In genomic region chr1:147242449-147243227, GRCh38 we compare ENCODE assay signal across 8 cellular contexts. TPM values are rescaled to one million over a fixed set of nuclear protein-coding genes. Genes with fewer than 3 reads are reported as not detected.
A peak's percentile ranks its signal among the peaks of the same experiment; 100 is the strongest.
DNase-seq lines count a peak whose midpoint lies in the region; ATAC-seq and TF ChIP-seq lines count a peak whose summit lies in the region.

TSS of gene CHD1L (plus strand) at chr1:147242684. CDS start at chr1:147242704, 20 bp downstream.

- H3K27me3 ChIP-seq in right lobe of liver: no peaks in the 10 kb centered on the region

- TF ChIP-seq POLR2A in right lobe of liver (IDR thresholded peaks at IDR 0.05): peak; percentile 78

- H3K9me3 ChIP-seq in right lobe of liver: no peaks in the 10 kb centered on the region

- H3K4me1 ChIP-seq in right lobe of liver: peaks cover 0 to 47% (median 6%) of the 10 kb centered on the region in 4 donors

- 0% methylated on average over 3 of the region's 82 CpGs for WGBS in right lobe of liver (ENCODE audit: insufficient coverage, low coverage, low lambda C conversion rate, missing lambda C conversion rate)

- H3K36me3 ChIP-seq in right lobe of liver: no peaks in the 10 kb centered on the region

- intact Hi-C loops in right lobe of liver (cut with DNase I): no loop called here

- peak within 1 kb of the TSS; percentile 93 to 98 (median 94) for H3K4me3 ChIP-seq in right lobe of liver

- DNase-seq in CD1c-positive myeloid dendritic cell (ENCODE audit: extremely low spot score): peak; percentile 98
- DNase-seq in NCI-H748 treated with DMSO at 0.1 percent for 48 hours (lab: John Stamatoyannopoulos, UW): peak; percentile 82
- DNase-seq in activated CD4-positive, alpha-beta T cell treated with anti-CD3 and anti-CD28 coated beads, Interleukin-2, amount 50 U/mL, for 4 hours: peak; percentile 90 to 91
- DNase-seq in dermis microvascular lymphatic vessel endothelial cell (ENCODE audit: low read depth in 2 of 2): peak; percentile 84 to 97
- DNase-seq in right lobe of liver: peak; percentile 97 to 98 (median 97)
- peak; percentile 91 to 95 for DNase-seq in stimulated activated CD4-positive, alpha-beta T cell treated with anti-CD3 and anti-CD28 coated beads, Interleukin-4, amount 100 ng/mL, for 4 hours

- peak; percentile 86 to 98 (median 90) for TF ChIP-seq CTCF in right lobe of liver (IDR thresholded peaks at IDR 0.05)

- ATAC-seq in GM19395 (IDR thresholded peaks at IDR 0.05; ENCODE audit: unreplicated experiment): peak; percentile 87
- ATAC-seq in HG03565 (IDR thresholded peaks at IDR 0.05; ENCODE audit: unreplicated experiment): peak; percentile 82
- ATAC-seq in right lobe of liver: peak; percentile 85 to 93 (median 89)

- peak within 1 kb of the TSS; percentile 85 to 96 (median 94) for H3K27ac ChIP-seq in right lobe of liver

RNA-seq across cellular contexts. Expression of gene CHD1L, which starts in this region (rescaled TPM):
- total RNA-seq in dermis microvascular lymphatic vessel endothelial cell (24.9 and 34.7 TPM in 2 replicates), right lobe of liver (10 to 100 TPM; 21.7 to 34.3 (median 28.8) TPM)

Comparison
In these comparisons a context has a peak if more than half of its experiments do, and no peak if none do; other contexts are left out.
1. Peak in every context shown above with its lines: DNase-seq, ATAC-seq, H3K4me3 ChIP-seq and H3K27ac ChIP-seq.